ENCODE assay signal across 9 cellular contexts in the genomic region with DNA sequence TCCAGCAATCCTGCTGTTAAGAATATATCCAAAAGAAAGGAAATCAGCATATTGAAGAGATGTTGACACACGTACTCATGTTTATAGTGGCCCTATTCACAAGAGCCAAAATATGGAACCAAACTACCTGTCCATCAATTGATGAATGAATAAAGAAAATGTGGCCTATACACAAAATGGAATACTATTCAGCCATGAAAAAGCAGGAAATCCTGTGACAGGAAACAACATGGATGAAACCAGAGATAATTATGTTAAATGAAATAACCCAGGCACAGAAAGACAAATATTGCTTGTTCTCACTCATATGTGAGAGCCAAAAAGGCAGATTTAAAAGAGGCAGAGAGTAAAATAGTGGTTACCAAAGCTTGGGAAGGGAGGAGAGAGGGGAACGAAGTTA.
"Had no signal": no experiment of that assay in that cellular context is flagged by ENCODE, and none has a peak within 500 bp of the region (broad histone marks: within the 10 kb centered on the region; RNA-seq: fewer than 3 reads in every experiment).

No MANE protein-coding gene starts in this region.

- H3K27ac Mint-ChIP-seq: GM23338, H9, HFFc6, IgD-negative memory B cell had no signal

- H3K4me3 Mint-ChIP-seq: GM23338, H9, HFFc6, IgD-negative memory B cell had no signal

- H3K4me3 ChIP-seq: GM23338 had no signal

- DNase-seq: H9, HCEC 1CT, HFFc6, KG1 had no signal

- FAIRE-seq: H1, H54, HepG2 had no signal

- ATAC-seq: GM23338, HepG2 had no signal

- H3K36me3 Mint-ChIP-seq: IgD-negative memory B cell had no signal
